Comparison of ENCODE assay signal across 33 cellular contexts in the genomic region with DNA sequence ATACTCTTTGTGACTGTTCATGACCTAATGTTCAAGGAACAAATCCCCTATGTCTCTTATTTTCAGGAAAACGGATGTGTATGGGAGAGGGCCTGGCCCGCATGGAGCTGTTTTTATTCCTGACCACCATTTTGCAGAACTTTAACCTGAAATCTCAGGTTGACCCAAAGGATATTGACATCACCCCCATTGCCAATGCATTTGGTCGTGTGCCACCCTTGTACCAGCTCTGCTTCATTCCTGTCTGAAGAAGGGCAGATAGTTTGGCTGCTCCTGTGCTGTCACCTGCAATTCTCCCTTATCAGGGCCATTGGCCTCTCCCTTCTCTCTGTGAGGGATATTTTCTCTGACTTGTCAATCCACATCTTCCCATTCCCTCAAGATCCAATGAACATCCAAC. TPM values are rescaled to one million over a fixed set of nuclear protein-coding genes. Genes with fewer than 3 reads are reported as not detected.
"Had no signal": no experiment of that assay in that cellular context is flagged by ENCODE, and none has a peak within 500 bp of the region (broad histone marks: within the 10 kb centered on the region; RNA-seq: fewer than 3 reads in every experiment).

No MANE protein-coding gene starts in this region.

- H3K36me3 Mint-ChIP-seq: stimulated activated effector memory CD8-positive, alpha-beta T cell treated with anti-CD3 and anti-CD28 coated beads, Interleukin-12 subunit alpha, Interleukin-12 subunit beta, amount 100 ng/mL, for 72 hours; stimulated activated memory B cell treated with anti-CD40 and anti-IgM and Interleukin-4, amounts not matched to agents 10 μg/mL and 1 μg/mL and 100 μg/mL, for 72 hours; stimulated activated naive B cell treated with anti-CD40 and anti-IgM and Interleukin-4, amounts not matched to agents 10 μg/mL and 1 μg/mL and 100 μg/mL, for 72 hours; type B pancreatic cell had no signal

- ATAC-seq: stimulated activated effector memory CD8-positive, alpha-beta T cell treated with anti-CD3 and anti-CD28 coated beads, Interleukin-12 subunit alpha, Interleukin-12 subunit beta, amount 100 ng/mL, for 72 hours; stimulated activated memory B cell treated with anti-CD40 and anti-IgM and Interleukin-4, amounts not matched to agents 10 μg/mL and 1 μg/mL and 100 μg/mL, for 72 hours; stimulated activated naive B cell treated with anti-CD40 and anti-IgM and Interleukin-4, amounts not matched to agents 10 μg/mL and 1 μg/mL and 100 μg/mL, for 72 hours; stimulated activated naive CD8-positive, alpha-beta T cell treated with anti-CD3 and anti-CD28 coated beads, Interleukin-15, amount 100 ng/mL, for 72 hours; stimulated activated naive CD8-positive, alpha-beta T cell treated with anti-CD3 and anti-CD28 coated beads, Interleukin-15, Interleukin-2, amounts not matched to agents 100 U/mL and 50 U/mL, for 24 hours; upper lobe of right lung had no signal

- H3K27me3 ChIP-seq: stomach, suprapubic skin, testis, thyroid gland, tibial artery, tibial nerve, transverse colon, upper lobe of left lung, upper lobe of right lung, uterus, vagina had no signal

- H3K36me3 ChIP-seq: stomach, suprapubic skin, thoracic aorta, thyroid gland, tibial artery, tibial nerve, transverse colon, upper lobe of left lung, upper lobe of right lung, uterus, vagina had no signal

- DNase-seq: stimulated activated CD4-positive, alpha-beta T cell treated with anti-CD3 and anti-CD28 coated beads, Interleukin-2, amount 100 ng/mL, for 48 hours; stimulated activated CD4-positive, alpha-beta T cell treated with anti-CD3 and anti-CD28 coated beads, Interleukin-4, amount 100 ng/mL, for 1 hour; stimulated activated CD4-positive, alpha-beta T cell treated with anti-CD3 and anti-CD28 coated beads, Interleukin-4, amount 100 ng/mL, for 24 hours; stimulated activated CD4-positive, alpha-beta T cell treated with anti-CD3 and anti-CD28 coated beads, Interleukin-4, amount 100 ng/mL, for 4 hours; stimulated activated CD8-positive, alpha-beta memory T cell treated with anti-CD3 and anti-CD28 coated beads, Interleukin-4, amount 100 ng/mL, for 48 hours; stimulated activated naive B cell treated with anti-CD40 and anti-IgM and Interleukin-4, amounts not matched to agents 10 μg/mL and 1 μg/mL and 100 μg/mL, for 72 hours; stimulated activated naive CD4-positive, alpha-beta T cell; stimulated activated naive CD4-positive, alpha-beta T cell treated with Interleukin-2 at 50 U/mL for 16 hours; stimulated activated naive CD8-positive, alpha-beta T cell treated with anti-CD3 and anti-CD28 coated beads, Interleukin-15, amount 100 ng/mL, for 72 hours; stimulated activated naive CD8-positive, alpha-beta T cell treated with anti-CD3 and anti-CD28 coated beads, Interleukin-15, Interleukin-2, amounts not matched to agents 100 U/mL and 50 U/mL, for 24 hours; stomach; substantia nigra; testis; thyroid gland; tibial artery; transverse colon; trophoblast cell; upper lobe of left lung; upper lobe of right lung; uterus had no signal

- H3K4me1 ChIP-seq: stomach, suprapubic skin, testis, thyroid gland, tibial artery, tibial nerve, transverse colon, upper lobe of left lung, upper lobe of right lung, uterus, vagina had no signal

- H3K27ac ChIP-seq: stomach, suprapubic skin, testis, thoracic aorta, thyroid gland, tibial artery, tibial nerve, transverse colon, upper lobe of left lung, upper lobe of right lung, uterus, vagina had no signal

- H3K4me3 Mint-ChIP-seq: stimulated activated effector memory CD8-positive, alpha-beta T cell treated with anti-CD3 and anti-CD28 coated beads, Interleukin-12 subunit alpha, Interleukin-12 subunit beta, amount 100 ng/mL, for 72 hours; stimulated activated memory B cell treated with anti-CD40 and anti-IgM and Interleukin-4, amounts not matched to agents 10 μg/mL and 1 μg/mL and 100 μg/mL, for 72 hours; stimulated activated naive B cell treated with anti-CD40 and anti-IgM and Interleukin-4, amounts not matched to agents 10 μg/mL and 1 μg/mL and 100 μg/mL, for 72 hours; stimulated activated naive CD8-positive, alpha-beta T cell treated with anti-CD3 and anti-CD28 coated beads, Interleukin-15, amount 100 ng/mL, for 72 hours; stimulated activated naive CD8-positive, alpha-beta T cell treated with anti-CD3 and anti-CD28 coated beads, Interleukin-15, Interleukin-2, amounts not matched to agents 100 ng/mL and 50 ng/mL, for 24 hours; type B pancreatic cell had no signal

- H3K4me1 Mint-ChIP-seq: stimulated activated effector memory CD8-positive, alpha-beta T cell treated with anti-CD3 and anti-CD28 coated beads, Interleukin-12 subunit alpha, Interleukin-12 subunit beta, amount 100 ng/mL, for 72 hours; stimulated activated memory B cell treated with anti-CD40 and anti-IgM and Interleukin-4, amounts not matched to agents 10 μg/mL and 1 μg/mL and 100 μg/mL, for 72 hours; stimulated activated naive B cell treated with anti-CD40 and anti-IgM and Interleukin-4, amounts not matched to agents 10 μg/mL and 1 μg/mL and 100 μg/mL, for 72 hours; stimulated activated naive CD8-positive, alpha-beta T cell treated with anti-CD3 and anti-CD28 coated beads, Interleukin-15, amount 100 ng/mL, for 72 hours had no signal

- H3K27ac Mint-ChIP-seq: stimulated activated effector memory CD8-positive, alpha-beta T cell treated with anti-CD3 and anti-CD28 coated beads, Interleukin-12 subunit alpha, Interleukin-12 subunit beta, amount 100 ng/mL, for 72 hours; stimulated activated memory B cell treated with anti-CD40 and anti-IgM and Interleukin-4, amounts not matched to agents 10 μg/mL and 1 μg/mL and 100 μg/mL, for 72 hours; stimulated activated naive B cell treated with anti-CD40 and anti-IgM and Interleukin-4, amounts not matched to agents 10 μg/mL and 1 μg/mL and 100 μg/mL, for 72 hours; stimulated activated naive CD8-positive, alpha-beta T cell treated with anti-CD3 and anti-CD28 coated beads, Interleukin-15, amount 100 ng/mL, for 72 hours; stimulated activated naive CD8-positive, alpha-beta T cell treated with anti-CD3 and anti-CD28 coated beads, Interleukin-15, Interleukin-2, amounts not matched to agents 100 ng/mL and 50 ng/mL, for 24 hours; type B pancreatic cell had no signal

- H3K4me3 ChIP-seq: stomach, suprapubic skin, testis, thoracic aorta, thyroid gland, tibial artery, tibial nerve, transverse colon, upper lobe of left lung, upper lobe of right lung, uterus, vagina had no signal

- FAIRE-seq: urothelium cell line had no signal

- H3K27me3 Mint-ChIP-seq: stimulated activated memory B cell treated with anti-CD40 and anti-IgM and Interleukin-4, amounts not matched to agents 10 μg/mL and 1 μg/mL and 100 μg/mL, for 72 hours; stimulated activated naive B cell treated with anti-CD40 and anti-IgM and Interleukin-4, amounts not matched to agents 10 μg/mL and 1 μg/mL and 100 μg/mL, for 72 hours; stimulated activated naive CD8-positive, alpha-beta T cell treated with anti-CD3 and anti-CD28 coated beads, Interleukin-15, amount 100 ng/mL, for 72 hours; stimulated activated naive CD8-positive, alpha-beta T cell treated with anti-CD3 and anti-CD28 coated beads, Interleukin-15, Interleukin-2, amounts not matched to agents 100 ng/mL and 50 ng/mL, for 24 hours; type B pancreatic cell had no signal

- H3K9me3 ChIP-seq: suprapubic skin, testis, thoracic aorta, thyroid gland, tibial artery, upper lobe of left lung, upper lobe of right lung, uterus, vagina had no signal

RNA-seq across cellular contexts. Expression of a gene that starts 27.3 kb away (rescaled TPM):
- total RNA-seq: thoracic aorta, thyroid gland, tibial nerve, upper lobe of right lung, ureter, urinary bladder had no signal

RNA-seq across cellular contexts. Expression of a gene that starts 51.7 kb away (rescaled TPM):
- total RNA-seq: subcutaneous adipose tissue, temporal lobe, thoracic aorta, thyroid gland, tibial nerve, urinary bladder, uterus had no signal
